Comparison of ENCODE assay signal across 9 cellular contexts in the genomic region with DNA sequence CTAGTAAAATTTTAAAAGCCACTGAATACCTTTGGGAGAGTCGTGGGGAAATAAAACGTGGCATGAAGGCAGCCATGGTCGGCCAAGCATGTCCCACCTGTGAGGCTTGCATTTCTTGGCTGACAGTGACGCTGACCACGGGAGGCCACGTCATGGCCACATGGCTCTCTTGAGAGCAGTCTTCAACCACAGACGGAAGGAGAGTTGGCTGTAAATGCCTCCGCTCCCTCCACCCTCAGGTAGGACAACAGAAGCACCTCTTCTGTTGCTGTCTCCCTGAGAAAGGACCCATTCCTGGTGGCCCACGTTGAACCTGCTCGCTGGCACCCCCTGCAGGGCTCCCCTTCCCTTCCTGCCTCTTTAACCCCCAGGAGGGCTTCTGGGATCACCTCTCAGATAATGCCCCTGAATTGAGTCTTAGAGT. TPM values are rescaled to one million over a fixed set of nuclear protein-coding genes. Genes with fewer than 3 reads are reported as not detected.
DNase-seq lines count a peak whose midpoint lies in the region; ATAC-seq, FAIRE-seq and TF ChIP-seq lines count a peak whose summit lies in the region.
"Had no signal": no experiment of that assay in that cellular context is flagged by ENCODE, and none has a peak within 500 bp of the region (broad histone marks: within the 10 kb centered on the region; RNA-seq: fewer than 3 reads in every experiment).

No MANE protein-coding gene starts in this region.

- TF ChIP-seq POLR2A in body of pancreas (IDR thresholded peaks at IDR 0.05), result no peak

- H3K79me2 ChIP-seq in Loucy (ENCODE audit: insufficient read depth, low read length) (no peaks in the 10 kb centered on the region), neural progenitor cell (ENCODE audit: low read depth) (no peaks in the 10 kb centered on the region)

- intact Hi-C loops in body of pancreas (cut with DNase I), result no loop called here

- H3K9me3 ChIP-seq in Loucy (ENCODE audit: insufficient read depth, low read depth, low read length) (no peaks in the 10 kb centered on the region), body of pancreas (no peaks in the 10 kb centered on the region), neural progenitor cell (ENCODE audit: low read depth) (no peaks in the 10 kb centered on the region), MG63 (no peaks in the 10 kb centered on the region)
- H3K9me3 ChIP-seq: SJSA1 had no signal

- H3K36me3 ChIP-seq in Loucy (ENCODE audit: insufficient read depth, low read length) (no peaks in the 10 kb centered on the region), body of pancreas (replicated peaks in 1 of 2; ENCODE audit: insufficient read depth in 1 of 2, low read depth in 2 of 2) (no peaks in the 10 kb centered on the region), neural progenitor cell (no peaks in the 10 kb centered on the region), MG63 (no peaks in the 10 kb centered on the region)
- H3K36me3 ChIP-seq: SJSA1 had no signal

- H3K9me3 Mint-ChIP-seq in neural progenitor cell, result peaks cover 2% of the 10 kb centered on the region
- no peaks in the 10 kb centered on the region for H3K9me3 Mint-ChIP-seq in T-helper 2 cell treated with Interferon-gamma antibody and Interleukin-4, amounts not matched to agents 5 μg/mL and 100 μg/mL, for 36 hours

- peaks cover 4% of the 10 kb centered on the region for H3K4me1 ChIP-seq in Loucy (ENCODE audit: insufficient read depth, low read length, poor library complexity, severe bottlenecking)
- H3K4me1 ChIP-seq in body of pancreas, result peaks cover 6% of the 10 kb centered on the region
- no peaks in the 10 kb centered on the region for H3K4me1 ChIP-seq in neural progenitor cell

- H3K27me3 Mint-ChIP-seq in neural progenitor cell (ENCODE audit: insufficient read depth, low read depth), result peaks cover 21% of the 10 kb centered on the region
- H3K27me3 Mint-ChIP-seq in T-helper 2 cell treated with Interferon-gamma antibody and Interleukin-4, amounts not matched to agents 5 μg/mL and 100 μg/mL, for 36 hours (ENCODE audit: low read depth), result no peaks in the 10 kb centered on the region

- H3K4me2 ChIP-seq in Loucy (ENCODE audit: low read depth, low read length, poor library complexity, severe bottlenecking) (peak overlapping the region; percentile 60), neural progenitor cell (no peak overlapping the region)

- H3K27me3 ChIP-seq in Loucy (ENCODE audit: insufficient read depth, low read length, poor library complexity, severe bottlenecking) (no peaks in the 10 kb centered on the region), body of pancreas (no peaks in the 10 kb centered on the region), neural progenitor cell (peaks cover 15% of the 10 kb centered on the region), MG63 (no peaks in the 10 kb centered on the region)
- H3K27me3 ChIP-seq: SJSA1 had no signal

- no peaks in the 10 kb centered on the region for H3F3A ChIP-seq in Loucy (ENCODE audit: low read depth)
- no peaks in the 10 kb centered on the region for H3F3A ChIP-seq in neural progenitor cell (ENCODE audit: low read depth)

- H2AFZ ChIP-seq in Loucy (ENCODE audit: low read length), result peak overlapping the region; percentile 89
- no peak overlapping the region for H2AFZ ChIP-seq in neural progenitor cell (replicated peaks)

- H3K9ac ChIP-seq in Loucy (ENCODE audit: low read depth, low read length, poor library complexity, severe bottlenecking) (peak overlapping the region; percentile 39), neural progenitor cell (no peak overlapping the region)

- no peak for FAIRE-seq in D721Med (lab: Jason Lieb, UNC)

- WGBS in body of pancreas, 2 donors, result 41 to 55% methylated on average over 10 of the region's 10 CpGs

- H3K4me3 ChIP-seq in Loucy (ENCODE audit: low read length, poor library complexity, severe bottlenecking), result peak overlapping the region; percentile 6
- H3K4me3 ChIP-seq in body of pancreas, result no peak overlapping the region
- no peak overlapping the region for H3K4me3 ChIP-seq in neural progenitor cell
- no peak overlapping the region for H3K4me3 ChIP-seq in MG63
- H3K4me3 ChIP-seq: SJSA1 had no signal

- no peak overlapping the region for H3K4me3 Mint-ChIP-seq in neural progenitor cell
- H3K4me3 Mint-ChIP-seq in T-helper 2 cell treated with Interferon-gamma antibody and Interleukin-4, amounts not matched to agents 5 μg/mL and 100 μg/mL, for 36 hours, result no peak overlapping the region

- no peaks in the 10 kb centered on the region for H4K20me1 ChIP-seq in Loucy (ENCODE audit: insufficient read depth, low read length, poor library complexity, severe bottlenecking)
- H4K20me1 ChIP-seq in neural progenitor cell (ENCODE audit: low read depth), result no peaks in the 10 kb centered on the region

- no peak overlapping the region for H3K27ac ChIP-seq in body of pancreas
- no peak overlapping the region for H3K27ac ChIP-seq in neural progenitor cell
- H3K27ac ChIP-seq: SJSA1 had no signal

- H3K9me2 ChIP-seq in Loucy (replicated peaks; ENCODE audit: low read depth, low read length), result no peaks in the 10 kb centered on the region

- TF ChIP-seq CTCF in D721Med (IDR thresholded peaks at IDR 0.05; ENCODE audit: insufficient read depth, missing control alignments) (peak; percentile 17), Loucy (conservative IDR thresholded peaks at IDR 0.05; ENCODE audit: low read length) (peak; percentile 77), body of pancreas (IDR thresholded peaks at IDR 0.05) (peak; percentile 38 to 66 (median 54)), neural progenitor cell (IDR thresholded peaks at IDR 0.05) (peak; percentile 55)

- DNase-seq in D721Med (ENCODE audit: insufficient read length, low spot score), result no peak
- DNase-seq in body of pancreas, result peak; percentile 52 to 77 (median 68)
- DNase-seq in neural progenitor cell (ENCODE audit: low spot score), result peak; percentile 47
- no peak for DNase-seq in T-helper 2 cell treated with Interferon-gamma antibody and Interleukin-4, amounts not matched to agents 5 μg/mL and 100 μg/mL, for 36 hours (ENCODE audit: low spot score)
- DNase-seq in MG63, result no peak

- no peak overlapping the region for H3K27ac Mint-ChIP-seq in neural progenitor cell
- no peak overlapping the region for H3K27ac Mint-ChIP-seq in T-helper 2 cell treated with Interferon-gamma antibody and Interleukin-4, amounts not matched to agents 5 μg/mL and 100 μg/mL, for 36 hours

- ATAC-seq in GM18909 (IDR thresholded peaks at IDR 0.05; ENCODE audit: poor library complexity, unreplicated experiment) (peak; percentile 59), body of pancreas (peak; percentile 69), GM18517 (IDR thresholded peaks at IDR 0.05; ENCODE audit: unreplicated experiment) (no peak)

- peaks cover 11% of the 10 kb centered on the region for H3K4me1 Mint-ChIP-seq in neural progenitor cell
- H3K4me1 Mint-ChIP-seq in T-helper 2 cell treated with Interferon-gamma antibody and Interleukin-4, amounts not matched to agents 5 μg/mL and 100 μg/mL, for 36 hours (ENCODE audit: low read depth), result peaks cover 3% of the 10 kb centered on the region

- no peaks in the 10 kb centered on the region for H3K36me3 Mint-ChIP-seq in neural progenitor cell
- no peaks in the 10 kb centered on the region for H3K36me3 Mint-ChIP-seq in T-helper 2 cell treated with Interferon-gamma antibody and Interleukin-4, amounts not matched to agents 5 μg/mL and 100 μg/mL, for 36 hours (ENCODE audit: low read depth)

RNA-seq across cellular contexts. Expression of a gene that starts 10.6 kb away (rescaled TPM):
- total RNA-seq in body of pancreas (1 to 10 TPM in 1 of 2 donors, not detected in 1; 4.4 TPM), neural progenitor cell (ENCODE audit: low replicate concordance) (0.03 TPM in 1 of 2 replicates, not detected in the other)
- not detected in 2 replicates for total RNA-seq in MG63 (2014; rRNA removed; shearing (Covaris generic); ENCODE audit: low replicate concordance)
- total RNA-seq: SJSA1 had no signal

RNA-seq across cellular contexts. Expression of a gene that starts 11.1 kb away (rescaled TPM):
- 10 to 100 TPM; 50.1 to 63.9 TPM for total RNA-seq in body of pancreas
- total RNA-seq in neural progenitor cell (ENCODE audit: low replicate concordance), result 21.1 and 50.5 TPM in 2 replicates
- total RNA-seq in MG63 (2014; rRNA removed; shearing (Covaris generic); ENCODE audit: low replicate concordance), result 187 and 203 TPM in 2 replicates

RNA-seq across cellular contexts. Expression of a gene that starts 22.1 kb away (rescaled TPM):
- total RNA-seq in body of pancreas (10 to 100 TPM; 40.5 to 86.1 TPM), neural progenitor cell (ENCODE audit: low replicate concordance) (0.19 and 2.5 TPM in 2 replicates)
- total RNA-seq in MG63 (2014; rRNA removed; shearing (Covaris generic); ENCODE audit: low replicate concordance), result 2.3 and 13.1 TPM in 2 replicates

RNA-seq across cellular contexts. Expression of a gene that starts 29.9 kb away (rescaled TPM):
- total RNA-seq in body of pancreas, result 10 to 100 TPM; 52.7 to 72.8 TPM
- total RNA-seq in neural progenitor cell (ENCODE audit: low replicate concordance), result 81.7 and 203 TPM in 2 replicates
- 0.40 and 4.4 TPM in 2 replicates for total RNA-seq in MG63 (2014; rRNA removed; shearing (Covaris generic); ENCODE audit: low replicate concordance)

Comparison
In these comparisons a context has a peak if more than half of its experiments do, and no peak if none do; other contexts are left out.
1. DNase-seq: peak in body of pancreas (4 of 4) and neural progenitor cell (single experiment); none in D721Med (single experiment), T-helper 2 cell treated with Interferon-gamma antibody and Interleukin-4, amounts not matched to agents 5 μg/mL and 100 μg/mL, for 36 hours (single experiment) and MG63 (single experiment).
2. CTCF ChIP-seq: peak in every context shown above with its lines; median percentile 77 in Loucy; 55 in neural progenitor cell; 54 in body of pancreas; 17 in D721Med.